ENCODE assay signal across 22 cellular contexts in the genomic region with DNA sequence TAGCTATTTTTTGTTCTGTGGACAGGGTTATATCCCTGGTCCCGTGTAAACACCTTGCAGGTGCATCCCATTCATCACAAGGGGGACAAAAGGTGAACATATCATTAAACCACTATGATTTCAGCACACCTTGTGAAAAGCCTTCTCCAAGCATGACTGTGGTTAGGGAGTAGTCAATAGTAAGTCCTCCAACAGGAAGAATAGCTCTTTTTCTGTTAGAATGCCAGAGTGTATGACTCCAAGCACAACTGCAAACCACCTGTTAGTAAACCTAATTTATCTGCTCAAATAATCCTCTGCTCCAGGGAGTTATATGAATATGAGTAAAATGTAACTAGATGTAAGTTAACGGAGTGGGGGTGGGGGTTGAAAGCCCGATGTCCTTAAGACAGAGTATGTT.
DNase-seq lines count a peak whose midpoint lies in the region; ATAC-seq, FAIRE-seq and TF ChIP-seq lines count a peak whose summit lies in the region.
"Had no signal": no experiment of that assay in that cellular context is flagged by ENCODE, and none has a peak within 500 bp of the region (broad histone marks: within the 10 kb centered on the region; RNA-seq: fewer than 3 reads in every experiment).

No MANE protein-coding gene starts in this region.

- TF ChIP-seq CTCF in K562 (IDR thresholded peaks at IDR 0.05 in 2 of 3, conservative IDR thresholded peaks at IDR 0.05 in 1 of 3; ENCODE audit: insufficient read depth in 2 of 3, low read depth in 1 of 3, low read length in 3 of 3), result no peak

- H3K9me2 ChIP-seq in GM23248 (ENCODE audit: insufficient read depth), result no peaks in the 10 kb centered on the region

- no peak for TF ChIP-seq RAD21 in K562 (CRISPR knock-in tag; conservative IDR thresholded peaks at IDR 0.05 in 1 of 2, IDR thresholded peaks at IDR 0.05 in 1 of 2)

- H3K4me3 ChIP-seq in GM23248 (no peak overlapping the region), K562 (no peak overlapping the region), HAP-1 (no peak overlapping the region)
- H3K4me3 ChIP-seq: adrenal gland, SJSA1, upper lobe of left lung had no signal

- ATAC-seq in K562, result no peak
- ATAC-seq in HG02981 (IDR thresholded peaks at IDR 0.05; ENCODE audit: unreplicated experiment), result no peak
- no peak for ATAC-seq in HG03175 (IDR thresholded peaks at IDR 0.05; ENCODE audit: unreplicated experiment)
- ATAC-seq in HG02678 (IDR thresholded peaks at IDR 0.05; ENCODE audit: unreplicated experiment), result no peak
- ATAC-seq: left ventricle myocardium superior, psoas muscle had no signal

- in situ Hi-C loops in GM23248 (cut with MboI), result no loop called here
- in situ Hi-C loops in K562 (cut with MboI), result no loop called here
- in situ Hi-C loops in HAP-1 (cut with MboI; ENCODE audit: low sequenced_read_pairs), result no loop called here

- no peak for TF ChIP-seq EP300 in K562 (IDR thresholded peaks at IDR 0.05; ENCODE audit: low read length)

- POLR2A ChIA-PET in K562 (lab: Yijun Ruan, JAX), result interaction anchor here (0.5 to 0.8 kb wide), 2 partner anchors 58 to 143 kb away, joined by 3 to 4 read pairs; no protein-coding TSS in a partner anchor

- FAIRE-seq in K562 (lab: Jason Lieb, UNC), result no peak

- H3K9me3 ChIP-seq in GM23248 (ENCODE audit: low read depth) (no peaks in the 10 kb centered on the region), K562 (replicated peaks; ENCODE audit: control insufficient read depth, insufficient read depth, low read depth, low read length) (no peaks in the 10 kb centered on the region), HAP-1 (no peaks in the 10 kb centered on the region)
- H3K9me3 ChIP-seq: adrenal gland, heart left ventricle, psoas muscle, SJSA1, upper lobe of left lung had no signal

- H3K79me2 ChIP-seq in GM23248 (ENCODE audit: insufficient read depth), result no peaks in the 10 kb centered on the region
- no peaks in the 10 kb centered on the region for H3K79me2 ChIP-seq in K562 (ENCODE audit: control insufficient read depth, insufficient read depth, low read length)

- no peaks in the 10 kb centered on the region for H3K36me3 ChIP-seq in GM23248 (ENCODE audit: low read depth)
- H3K36me3 ChIP-seq in K562 (ENCODE audit: control insufficient read depth, insufficient read depth, low read length), result no peaks in the 10 kb centered on the region
- no peaks in the 10 kb centered on the region for H3K36me3 ChIP-seq in HAP-1 (replicated peaks)
- H3K36me3 ChIP-seq: adrenal gland, heart left ventricle, neural progenitor cell, SJSA1, upper lobe of left lung had no signal

- H3K4me1 ChIP-seq in GM23248 (ENCODE audit: insufficient read depth) (no peaks in the 10 kb centered on the region; the same call in 1 of the 2 replicates), K562 (replicated peaks in 1 of 2; ENCODE audit: control insufficient read depth in 2 of 2, insufficient read depth in 2 of 2, low read length in 2 of 2) (peaks cover 0 to 3% of the 10 kb centered on the region in 2 experiments; a peak in 3 of 5 replicates), HAP-1 (peaks cover 16% of the 10 kb centered on the region)
- H3K4me1 ChIP-seq: SJSA1, upper lobe of left lung had no signal

- no peak overlapping the region for H3K27ac ChIP-seq in GM23248
- H3K27ac ChIP-seq in K562 (ENCODE audit: extremely low read depth, low read depth, low read length), result no peak overlapping the region
- H3K27ac ChIP-seq: adrenal gland, neural progenitor cell, SJSA1, VCaP had no signal

- H4K20me1 ChIP-seq in GM23248 (ENCODE audit: insufficient read depth) (no peaks in the 10 kb centered on the region), K562 (replicated peaks; ENCODE audit: control insufficient read depth, insufficient read depth, low read length) (no peaks in the 10 kb centered on the region)

- 44 to 57% methylated on average over 3 of the region's 3 CpGs for WGBS in GM23248 (ENCODE audit: low coverage in 1 of 2, low lambda C conversion rate in 2 of 2, missing lambda C conversion rate in 2 of 2), 2 experiments
- WGBS in K562 (ENCODE audit: insufficient coverage, low coverage, missing lambda C conversion rate), result 42% methylated on average over 3 of the region's 3 CpGs

- 0 out of 2 replicates have a peak overlapping the region, but pooled peaks have one; percentile 87 for H2AFZ ChIP-seq in GM23248
- H2AFZ ChIP-seq in K562 (ENCODE audit: low read depth, low read length), result peak overlapping the region; percentile 9
- H2AFZ ChIP-seq: neural progenitor cell had no signal

- CTCF ChIA-PET in K562 (lab: Yijun Ruan, JAX; ENCODE audit: low intra/inter-chr PET ratio), result no interaction called here

- no TSS peak for BruUV-seq in K562 (replicated peaks; lab: Mats Ljungman, UMichigan)

- no peaks in the 10 kb centered on the region for H3K9me1 ChIP-seq in K562 (ENCODE audit: control insufficient read depth, insufficient read depth, low read length)

- H3K4me2 ChIP-seq in GM23248 (ENCODE audit: unreplicated experiment) (no peak overlapping the region), K562 (ENCODE audit: insufficient read depth, low read length) (no peak overlapping the region)

- H3K27me3 ChIP-seq in GM23248 (replicated peaks; ENCODE audit: insufficient read depth) (peaks cover 13% of the 10 kb centered on the region; the same call in 1 of the 2 replicates), K562 (ENCODE audit: control insufficient read depth in 2 of 2, insufficient read depth in 2 of 2, low read length in 2 of 2) (no peaks in the 10 kb centered on the region; a peak in 1 of 5 replicates), HAP-1 (ENCODE audit: low read depth) (no peaks in the 10 kb centered on the region)
- H3K27me3 ChIP-seq: adrenal gland, neural progenitor cell, SJSA1, upper lobe of left lung had no signal

- DNase-seq in COLO668 (lab: John Stamatoyannopoulos, UW; ENCODE audit: unreplicated experiment) (peak; percentile 35), GM23248 (no peak), NCI-H2107 treated with DMSO at 0.1 percent for 48 hours (lab: John Stamatoyannopoulos, UW; ENCODE audit: unreplicated experiment) (peak; percentile 93), K562 (ENCODE audit: extremely low read depth in 1 of 4, low spot score in 3 of 4) (no peak), HAP-1 (ENCODE audit: low spot score in 2 of 2) (no peak)
- DNase-seq: activated CD4-positive, alpha-beta T cell treated with anti-CD3 and anti-CD28 coated beads, Interleukin-2, amount 50 U/mL, for 1 hour; activated CD8-positive, alpha-beta memory T cell treated with anti-CD3 and anti-CD28 coated beads, Interleukin-2, amount 50 U/mL, for 48 hours; activated effector memory CD4-positive, alpha-beta T cell treated with anti-CD3 and anti-CD28 coated beads, Interleukin-2, amount 50 U/mL, for 16 hours; adrenal gland; CD8-positive, alpha-beta memory T cell; heart left ventricle; left ventricle myocardium superior; NCI-H82; psoas muscle; T-helper 2 cell; upper lobe of left lung had no signal

- no peak for TF ChIP-seq POLR2A in K562 (conservative IDR thresholded peaks at IDR 0.05)

- 0 out of 2 replicates have a peak, but pooled peaks cover 5% of the 10 kb centered on the region for H3F3A ChIP-seq in GM23248 (ENCODE audit: insufficient read depth)

- intact Hi-C loops in K562 (cut with micrococcal nuclease), result loop anchor here (10.0 kb wide), 1 partner anchor 468 kb away; no protein-coding TSS in a partner anchor

- no peak overlapping the region for H3K9ac ChIP-seq in GM23248
- no peak overlapping the region for H3K9ac ChIP-seq in K562 (ENCODE audit: insufficient read depth in 1 of 2, low read depth in 2 of 2, low read length in 2 of 2)
- H3K9ac ChIP-seq: neural progenitor cell had no signal

TF ChIP-seq in K562, 482 proteins besides CTCF, POLR2A, EP300 and RAD21:
- TF ChIP-seq, protein P1, sequence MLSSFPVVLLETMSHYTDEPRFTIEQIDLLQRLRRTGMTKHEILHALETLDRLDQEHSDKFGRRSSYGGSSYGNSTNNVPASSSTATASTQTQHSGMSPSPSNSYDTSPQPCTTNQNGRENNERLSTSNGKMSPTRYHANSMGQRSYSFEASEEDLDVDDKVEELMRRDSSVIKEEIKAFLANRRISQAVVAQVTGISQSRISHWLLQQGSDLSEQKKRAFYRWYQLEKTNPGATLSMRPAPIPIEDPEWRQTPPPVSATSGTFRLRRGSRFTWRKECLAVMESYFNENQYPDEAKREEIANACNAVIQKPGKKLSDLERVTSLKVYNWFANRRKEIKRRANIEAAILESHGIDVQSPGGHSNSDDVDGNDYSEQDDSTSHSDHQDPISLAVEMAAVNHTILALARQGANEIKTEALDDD (IDR thresholded peaks at IDR 0.05), result peak; percentile 40; the same call in 1 of the 2 replicates
- no peak for TF ChIP-seq GABPA (tag; conservative IDR thresholded peaks at IDR 0.05; ENCODE audit: low read depth)
- TF ChIP-seq, protein P2, sequence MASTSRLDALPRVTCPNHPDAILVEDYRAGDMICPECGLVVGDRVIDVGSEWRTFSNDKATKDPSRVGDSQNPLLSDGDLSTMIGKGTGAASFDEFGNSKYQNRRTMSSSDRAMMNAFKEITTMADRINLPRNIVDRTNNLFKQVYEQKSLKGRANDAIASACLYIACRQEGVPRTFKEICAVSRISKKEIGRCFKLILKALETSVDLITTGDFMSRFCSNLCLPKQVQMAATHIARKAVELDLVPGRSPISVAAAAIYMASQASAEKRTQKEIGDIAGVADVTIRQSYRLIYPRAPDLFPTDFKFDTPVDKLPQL (IDR thresholded peaks at IDR 0.05; ENCODE audit: extremely low read depth, insufficient read length), result no peak
- TF ChIP-seq, protein P3, sequence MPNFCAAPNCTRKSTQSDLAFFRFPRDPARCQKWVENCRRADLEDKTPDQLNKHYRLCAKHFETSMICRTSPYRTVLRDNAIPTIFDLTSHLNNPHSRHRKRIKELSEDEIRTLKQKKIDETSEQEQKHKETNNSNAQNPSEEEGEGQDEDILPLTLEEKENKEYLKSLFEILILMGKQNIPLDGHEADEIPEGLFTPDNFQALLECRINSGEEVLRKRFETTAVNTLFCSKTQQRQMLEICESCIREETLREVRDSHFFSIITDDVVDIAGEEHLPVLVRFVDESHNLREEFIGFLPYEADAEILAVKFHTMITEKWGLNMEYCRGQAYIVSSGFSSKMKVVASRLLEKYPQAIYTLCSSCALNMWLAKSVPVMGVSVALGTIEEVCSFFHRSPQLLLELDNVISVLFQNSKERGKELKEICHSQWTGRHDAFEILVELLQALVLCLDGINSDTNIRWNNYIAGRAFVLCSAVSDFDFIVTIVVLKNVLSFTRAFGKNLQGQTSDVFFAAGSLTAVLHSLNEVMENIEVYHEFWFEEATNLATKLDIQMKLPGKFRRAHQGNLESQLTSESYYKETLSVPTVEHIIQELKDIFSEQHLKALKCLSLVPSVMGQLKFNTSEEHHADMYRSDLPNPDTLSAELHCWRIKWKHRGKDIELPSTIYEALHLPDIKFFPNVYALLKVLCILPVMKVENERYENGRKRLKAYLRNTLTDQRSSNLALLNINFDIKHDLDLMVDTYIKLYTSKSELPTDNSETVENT (CRISPR knock-in tag; IDR thresholded peaks at IDR 0.05), result no peak

Comparison
In these comparisons a context has a peak if more than half of its experiments do, and no peak if none do; other contexts are left out.
1. DNase-seq: peak in COLO668 (single experiment) and NCI-H2107 treated with DMSO at 0.1 percent for 48 hours (single experiment); none in GM23248 (single experiment), K562 (0 of 4) and HAP-1 (0 of 2).